14 cellular contexts compared by ENCODE assay signal in the genomic region with DNA sequence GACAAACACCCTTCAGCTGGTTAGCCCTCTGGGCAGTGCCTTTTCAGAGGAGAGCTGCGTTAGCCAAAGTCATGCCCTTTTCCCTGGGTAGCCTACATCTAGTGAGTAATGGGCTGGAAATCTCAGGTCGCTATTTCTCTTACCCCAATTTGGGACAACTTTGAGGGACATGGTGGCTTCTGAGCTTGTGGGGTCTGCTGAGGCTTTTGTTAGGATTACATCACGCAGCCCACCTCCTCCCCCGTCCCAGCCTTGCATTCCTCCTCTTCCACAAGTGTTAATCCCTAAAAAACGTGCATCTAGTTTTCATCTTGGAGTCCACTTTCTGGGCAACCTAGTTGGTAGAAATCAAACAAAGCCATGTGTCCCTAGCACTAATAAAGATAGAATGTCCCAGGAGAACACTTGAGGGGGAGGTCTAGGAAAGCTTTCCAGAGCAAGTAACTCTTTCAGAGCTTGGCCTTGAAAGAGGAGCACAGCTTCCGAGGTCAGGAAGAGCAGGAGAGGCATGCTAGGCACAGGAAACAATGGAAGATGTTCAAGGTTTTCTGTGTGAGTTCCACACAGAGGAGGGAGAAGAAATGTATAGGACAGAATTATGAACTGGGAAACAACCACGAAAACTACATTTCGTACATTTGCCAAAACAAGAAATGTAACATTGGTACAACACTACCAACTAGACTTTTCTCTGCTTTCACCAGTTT. TPM values are rescaled to one million over a fixed set of nuclear protein-coding genes. Genes with fewer than 3 reads are reported as not detected.
DNase-seq lines count a peak whose midpoint lies in the region; ATAC-seq and TF ChIP-seq lines count a peak whose summit lies in the region.
"Had no signal": no experiment of that assay in that cellular context is flagged by ENCODE, and none has a peak within 500 bp of the region (broad histone marks: within the 10 kb centered on the region; RNA-seq: fewer than 3 reads in every experiment).

No MANE protein-coding gene starts in this region.

- H3K36me3 ChIP-seq in HUES6 (ENCODE audit: control insufficient read depth, insufficient read depth, low read length): peaks cover 16% of the 10 kb centered on the region

- H3K9me3 Mint-ChIP-seq in T-helper 2 cell treated with Interferon-gamma antibody and Interleukin-4, amounts not matched to agents 5 μg/mL and 100 μg/mL, for 36 hours: no peaks in the 10 kb centered on the region
- H3K9me3 Mint-ChIP-seq in brain (peaks cover 0 to 12% (median 0%) of the 10 kb centered on the region in 5 experiments), nephron progenitor cell (no peaks in the 10 kb centered on the region)

- H3K4me3 Mint-ChIP-seq in T-helper 2 cell treated with Interferon-gamma antibody and Interleukin-4, amounts not matched to agents 5 μg/mL and 100 μg/mL, for 36 hours: peak overlapping the region; percentile 95
- H3K4me3 Mint-ChIP-seq in brain: peak overlapping the region; percentile 97 to 100 (median 99)
- peak overlapping the region; percentile 99 for H3K4me3 Mint-ChIP-seq in nephron progenitor cell

- no peaks in the 10 kb centered on the region for H3K27me3 Mint-ChIP-seq in T-helper 2 cell treated with Interferon-gamma antibody and Interleukin-4, amounts not matched to agents 5 μg/mL and 100 μg/mL, for 36 hours (ENCODE audit: low read depth)
- H3K27me3 Mint-ChIP-seq in brain (peaks cover 20% of the 10 kb centered on the region), nephron progenitor cell (ENCODE audit: low read depth, poor library complexity) (peaks cover 12% of the 10 kb centered on the region)

- no peak for TF ChIP-seq CTCF in brain (conservative IDR thresholded peaks at IDR 0.05)
- no peak for TF ChIP-seq CTCF in nephron progenitor cell (IDR thresholded peaks at IDR 0.05)

- DNase-seq in T-helper 2 cell treated with Interferon-gamma antibody and Interleukin-4, amounts not matched to agents 5 μg/mL and 100 μg/mL, for 36 hours (ENCODE audit: low spot score): no peak
- DNase-seq in T-helper 2 cell (no peak), nephron progenitor cell (no peak), superior temporal gyrus (ENCODE audit: extremely low spot score) (no peak), amygdala (lab: John Stamatoyannopoulos, UW) (no peak)
- DNase-seq: activated CD8-positive, alpha-beta memory T cell treated with anti-CD3 and anti-CD28 coated beads for 24 hours; midbrain; NCI-H2107 had no signal

- H3K27me3 ChIP-seq in HUES6 (ENCODE audit: control insufficient read depth, insufficient read depth, low read length): no peaks in the 10 kb centered on the region
- H3K27me3 ChIP-seq: tibial nerve had no signal

- H3K27ac ChIP-seq in HUES6 (ENCODE audit: low read depth, low read length): no peak overlapping the region
- H3K27ac ChIP-seq: A549 had no signal

- 0 out of 2 replicates have a peak overlapping the region, but pooled peaks have one; percentile 0 for H3K4me3 ChIP-seq in HUES6 (ENCODE audit: low read depth, low read length)
- H3K4me3 ChIP-seq: A549 had no signal

- peaks cover 14% of the 10 kb centered on the region for H3K4me1 ChIP-seq in HUES6 (ENCODE audit: control insufficient read depth, insufficient read depth, low read length)

- H3K27ac Mint-ChIP-seq in T-helper 2 cell treated with Interferon-gamma antibody and Interleukin-4, amounts not matched to agents 5 μg/mL and 100 μg/mL, for 36 hours: peak overlapping the region; percentile 34
- H3K27ac Mint-ChIP-seq in brain: peak overlapping the region in 4 of 5 experiments; percentile 67 to 100 (median 84)
- peak overlapping the region; percentile 40 for H3K27ac Mint-ChIP-seq in nephron progenitor cell

- H3K4me1 Mint-ChIP-seq in T-helper 2 cell treated with Interferon-gamma antibody and Interleukin-4, amounts not matched to agents 5 μg/mL and 100 μg/mL, for 36 hours (ENCODE audit: low read depth): peaks cover 13% of the 10 kb centered on the region
- H3K4me1 Mint-ChIP-seq in brain (peaks cover 47% of the 10 kb centered on the region), nephron progenitor cell (peaks cover 39% of the 10 kb centered on the region)

- H3K9ac ChIP-seq in HUES6 (ENCODE audit: low read length): no peak overlapping the region

- H3K36me3 Mint-ChIP-seq in T-helper 2 cell treated with Interferon-gamma antibody and Interleukin-4, amounts not matched to agents 5 μg/mL and 100 μg/mL, for 36 hours (ENCODE audit: low read depth): peaks cover 36% of the 10 kb centered on the region
- H3K36me3 Mint-ChIP-seq in brain (peaks cover 36% of the 10 kb centered on the region), nephron progenitor cell (ENCODE audit: low read depth) (peaks cover 30% of the 10 kb centered on the region)

- no peaks in the 10 kb centered on the region for H3K9me3 ChIP-seq in HUES6 (ENCODE audit: control insufficient read depth, insufficient read depth, low read depth, low read length)
- H3K9me3 ChIP-seq: A549, tibial nerve had no signal

- ATAC-seq in GM21717 (IDR thresholded peaks at IDR 0.05; ENCODE audit: unreplicated experiment): no peak
- ATAC-seq: A549 had no signal

RNA-seq across cellular contexts. Expression of a gene that starts 2.8 kb away (rescaled TPM):
- 526 TPM for polyA plus RNA-seq in brain (ENCODE audit: insufficient read depth, low read depth, low replicate concordance)

RNA-seq across cellular contexts. Expression of a gene that starts 50.4 kb away (rescaled TPM):
- 0.85 TPM for polyA plus RNA-seq in brain (ENCODE audit: insufficient read depth, low read depth, low replicate concordance)
- polyA plus RNA-seq: endothelial cell of umbilical vein had no signal

Comparison
In these comparisons a context has a peak if more than half of its experiments do, and no peak if none do; other contexts are left out.
1. H3K27ac Mint-ChIP-seq: peak in every context shown above with its lines; median percentile 84 in brain; 40 in nephron progenitor cell; 34 in T-helper 2 cell treated with Interferon-gamma antibody and Interleukin-4, amounts not matched to agents 5 μg/mL and 100 μg/mL, for 36 hours.